Comparison of ENCODE assay signal across 20 cellular contexts in the genomic region with DNA sequence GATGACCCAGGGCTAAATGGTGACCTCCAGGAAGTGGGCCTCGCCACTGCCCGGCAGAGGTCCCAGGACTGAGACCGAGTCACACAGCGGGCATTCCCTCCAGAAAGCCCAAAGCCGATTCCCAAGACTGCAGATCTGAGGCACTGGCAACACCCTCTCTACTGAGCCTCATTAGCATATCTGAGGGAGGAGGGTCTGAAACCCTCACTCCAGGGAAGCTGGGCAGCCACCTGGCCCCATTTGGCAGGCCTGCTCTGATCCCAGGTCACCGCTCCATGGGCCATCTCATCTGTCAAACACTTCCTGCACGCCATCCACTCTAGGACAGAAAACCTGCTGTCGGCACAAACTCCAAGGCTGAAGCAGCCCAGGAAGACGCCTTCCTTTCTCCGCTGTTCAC. TPM values are rescaled to one million over a fixed set of nuclear protein-coding genes. Genes with fewer than 3 reads are reported as not detected.
DNase-seq lines count a peak whose midpoint lies in the region; ATAC-seq and TF ChIP-seq lines count a peak whose summit lies in the region.
"Had no signal": no experiment of that assay in that cellular context is flagged by ENCODE, and none has a peak within 500 bp of the region (broad histone marks: within the 10 kb centered on the region; RNA-seq: fewer than 3 reads in every experiment).

No MANE protein-coding gene starts in this region.

- H3K4me2 ChIP-seq in neural progenitor cell = peak overlapping the region; percentile 53
- H3K4me2 ChIP-seq: hepatocyte had no signal

- H3K4me3 ChIP-seq in neural progenitor cell = no peak overlapping the region
- H3K4me3 ChIP-seq: ascending aorta, hepatocyte, SJCRH30 had no signal

- H3K27me3 Mint-ChIP-seq in neural progenitor cell (ENCODE audit: insufficient read depth, low read depth) = peaks cover 10% of the 10 kb centered on the region
- H3K27me3 Mint-ChIP-seq in activated naive CD8-positive, alpha-beta T cell treated with anti-CD3 and anti-CD28 coated beads, Interleukin-2, amount 50 U/mL, for 24 hours = no peaks in the 10 kb centered on the region
- H3K27me3 Mint-ChIP-seq in activated naive CD8-positive, alpha-beta T cell treated with anti-CD3 and anti-CD28 coated beads for 36 hours = peaks cover 3% of the 10 kb centered on the region
- no peaks in the 10 kb centered on the region for H3K27me3 Mint-ChIP-seq in T-cell

- no peaks in the 10 kb centered on the region for H3K9me3 ChIP-seq in neural progenitor cell (ENCODE audit: low read depth)
- H3K9me3 ChIP-seq: ascending aorta, SJCRH30 had no signal

- peaks cover 32% of the 10 kb centered on the region for H3K4me1 Mint-ChIP-seq in neural progenitor cell
- peaks cover 33% of the 10 kb centered on the region for H3K4me1 Mint-ChIP-seq in activated naive CD8-positive, alpha-beta T cell treated with anti-CD3 and anti-CD28 coated beads, Interleukin-2, amount 50 U/mL, for 24 hours
- H3K4me1 Mint-ChIP-seq in activated naive CD8-positive, alpha-beta T cell treated with anti-CD3 and anti-CD28 coated beads for 36 hours = peaks cover 32% of the 10 kb centered on the region
- peaks cover 39 to 44% (median 40%) of the 10 kb centered on the region in 3 donors for H3K4me1 Mint-ChIP-seq in T-cell

- H3K27ac Mint-ChIP-seq in neural progenitor cell (no peak overlapping the region), T-cell (no peak overlapping the region)
- no peak overlapping the region for H3K27ac Mint-ChIP-seq in activated naive CD8-positive, alpha-beta T cell treated with anti-CD3 and anti-CD28 coated beads, Interleukin-2, amount 50 U/mL, for 24 hours
- no peak overlapping the region for H3K27ac Mint-ChIP-seq in activated naive CD8-positive, alpha-beta T cell treated with anti-CD3 and anti-CD28 coated beads for 36 hours
- H3K27ac Mint-ChIP-seq: activated CD8-positive, alpha-beta memory T cell treated with anti-CD3 and anti-CD28 coated beads, Interleukin-2, amount 10 ng/mL, durations not matched to agents 7 days and 5 days; stimulated activated memory B cell treated with anti-CD40 and anti-IgM and Interleukin-4, amounts not matched to agents 10 μg/mL and 1 μg/mL and 100 μg/mL, for 72 hours had no signal

- H3K27me3 ChIP-seq in neural progenitor cell = no peaks in the 10 kb centered on the region
- H3K27me3 ChIP-seq: ascending aorta, hepatocyte had no signal

- no peak overlapping the region for H3K9ac ChIP-seq in neural progenitor cell

- no peaks in the 10 kb centered on the region for H3K9me3 Mint-ChIP-seq in neural progenitor cell
- H3K9me3 Mint-ChIP-seq in activated naive CD8-positive, alpha-beta T cell treated with anti-CD3 and anti-CD28 coated beads, Interleukin-2, amount 50 U/mL, for 24 hours = no peaks in the 10 kb centered on the region
- H3K9me3 Mint-ChIP-seq in activated naive CD8-positive, alpha-beta T cell treated with anti-CD3 and anti-CD28 coated beads for 36 hours = no peaks in the 10 kb centered on the region
- H3K9me3 Mint-ChIP-seq in T-cell = no peaks in the 10 kb centered on the region
- H3K9me3 Mint-ChIP-seq: stimulated activated memory B cell treated with anti-CD40 and anti-IgM and Interleukin-4, amounts not matched to agents 10 μg/mL and 1 μg/mL and 100 μg/mL, for 72 hours had no signal

- H3K79me2 ChIP-seq in neural progenitor cell (ENCODE audit: low read depth) = no peaks in the 10 kb centered on the region
- H3K79me2 ChIP-seq: hepatocyte had no signal

- peak; percentile 22 for DNase-seq in NCI-H2029 (lab: John Stamatoyannopoulos, UW)
- DNase-seq in NCI-H2029 treated with DMSO at 0.1 percent for 48 hours (lab: John Stamatoyannopoulos, UW) = no peak
- peak; percentile 63 for DNase-seq in NCI-H146 treated with DMSO at 0.1 percent for 48 hours (lab: John Stamatoyannopoulos, UW; ENCODE audit: unreplicated experiment)
- peak; percentile 93 for DNase-seq in cerebellar cortex (ENCODE audit: low spot score)
- DNase-seq in neural progenitor cell (ENCODE audit: low spot score) = peak; percentile 67
- no peak for DNase-seq in activated naive CD8-positive, alpha-beta T cell treated with anti-CD3 and anti-CD28 coated beads, Interleukin-2, amount 50 U/mL, for 24 hours
- DNase-seq in activated naive CD8-positive, alpha-beta T cell treated with anti-CD3 and anti-CD28 coated beads for 36 hours = no peak
- no peak for DNase-seq in T-cell
- DNase-seq: activated CD8-positive, alpha-beta memory T cell treated with anti-CD3 and anti-CD28 coated beads, Interleukin-2, amount 10 ng/mL, durations not matched to agents 7 days and 5 days; activated gamma-delta T cell treated with Interleukin-2 at 50 U/mL for 16 hours; kidney glomerular epithelial cell; NCI-H1105; PC-3; SJCRH30 had no signal

- CTCF ChIA-PET in T-cell (lab: Charles Lee) = interaction anchor here in 1 of 2 donors (1.6 kb wide), 1 partner anchor 100 kb away, joined by 6 read pairs; a partner anchor contains a TSS

- no peak overlapping the region for H2AFZ ChIP-seq in neural progenitor cell (replicated peaks)
- H2AFZ ChIP-seq: hepatocyte had no signal

- peaks cover 11% of the 10 kb centered on the region for H3F3A ChIP-seq in neural progenitor cell (ENCODE audit: low read depth)

- no peak overlapping the region for H3K27ac ChIP-seq in neural progenitor cell
- H3K27ac ChIP-seq: ascending aorta, hepatocyte, SJCRH30 had no signal

- H3K36me3 Mint-ChIP-seq in neural progenitor cell (no peaks in the 10 kb centered on the region), T-cell (no peaks in the 10 kb centered on the region)
- no peaks in the 10 kb centered on the region for H3K36me3 Mint-ChIP-seq in activated naive CD8-positive, alpha-beta T cell treated with anti-CD3 and anti-CD28 coated beads, Interleukin-2, amount 50 U/mL, for 24 hours (ENCODE audit: low read depth)
- H3K36me3 Mint-ChIP-seq in activated naive CD8-positive, alpha-beta T cell treated with anti-CD3 and anti-CD28 coated beads for 36 hours = no peaks in the 10 kb centered on the region
- H3K36me3 Mint-ChIP-seq: activated CD8-positive, alpha-beta memory T cell treated with anti-CD3 and anti-CD28 coated beads, Interleukin-2, amount 10 ng/mL, durations not matched to agents 7 days and 5 days; stimulated activated memory B cell treated with anti-CD40 and anti-IgM and Interleukin-4, amounts not matched to agents 10 μg/mL and 1 μg/mL and 100 μg/mL, for 72 hours had no signal

- TF ChIP-seq CTCF in neural progenitor cell (IDR thresholded peaks at IDR 0.05) = no peak

- H4K20me1 ChIP-seq in neural progenitor cell (ENCODE audit: low read depth) = no peaks in the 10 kb centered on the region

- ATAC-seq in activated naive CD8-positive, alpha-beta T cell treated with anti-CD3 and anti-CD28 coated beads, Interleukin-2, amount 50 U/mL, for 24 hours = no peak
- ATAC-seq in T-cell (replicated peaks in 1 of 4) = no peak
- ATAC-seq: activated CD4-positive, CD25-positive, alpha-beta regulatory T cell treated with anti-CD3 and anti-CD28 coated beads, Interleukin-2, amount 50 U/mL, for 24 hours; activated CD8-positive, alpha-beta memory T cell treated with anti-CD3 and anti-CD28 coated beads, Interleukin-2, amount 10 ng/mL, durations not matched to agents 7 days and 5 days; PC-3; stimulated activated memory B cell treated with anti-CD40 and anti-IgM and Interleukin-4, amounts not matched to agents 10 μg/mL and 1 μg/mL and 100 μg/mL, for 72 hours had no signal

- POLR2A ChIA-PET in T-cell (lab: Charles Lee) = interaction anchor here in 1 of 2 donors (0.7 kb wide), 1 partner anchor 35 kb away, joined by 3 read pairs; no protein-coding TSS in a partner anchor

- no peaks in the 10 kb centered on the region for H3K36me3 ChIP-seq in neural progenitor cell
- H3K36me3 ChIP-seq: ascending aorta, SJCRH30 had no signal

- H3K4me3 Mint-ChIP-seq in neural progenitor cell = no peak overlapping the region
- H3K4me3 Mint-ChIP-seq in activated naive CD8-positive, alpha-beta T cell treated with anti-CD3 and anti-CD28 coated beads, Interleukin-2, amount 50 U/mL, for 24 hours = no peak overlapping the region
- H3K4me3 Mint-ChIP-seq in activated naive CD8-positive, alpha-beta T cell treated with anti-CD3 and anti-CD28 coated beads for 36 hours = no peak overlapping the region
- H3K4me3 Mint-ChIP-seq in T-cell = no peak overlapping the region
- H3K4me3 Mint-ChIP-seq: activated CD8-positive, alpha-beta memory T cell treated with anti-CD3 and anti-CD28 coated beads, Interleukin-2, amount 10 ng/mL, durations not matched to agents 7 days and 5 days; stimulated activated memory B cell treated with anti-CD40 and anti-IgM and Interleukin-4, amounts not matched to agents 10 μg/mL and 1 μg/mL and 100 μg/mL, for 72 hours had no signal

- H3K4me1 ChIP-seq in neural progenitor cell = peaks cover 11% of the 10 kb centered on the region
- H3K4me1 ChIP-seq: SJCRH30 had no signal

RNA-seq across cellular contexts. Expression of a gene that starts 29.1 kb away (rescaled TPM):
- not detected in 2 replicates for total RNA-seq in neural progenitor cell (ENCODE audit: low replicate concordance)
- total RNA-seq in activated naive CD8-positive, alpha-beta T cell treated with anti-CD3 and anti-CD28 coated beads for 36 hours = under 1 TPM; 0.28 to 0.47 TPM
- 1 to 10 TPM in 4 of 5 donors, under 1 TPM in 1; 0.86 to 1.7 (median 1.2) TPM for total RNA-seq in T-cell
- total RNA-seq: A172; activated CD8-positive, alpha-beta memory T cell treated with anti-CD3 and anti-CD28 coated beads, Interleukin-2, amount 10 ng/mL, durations not matched to agents 7 days and 5 days; ascending aorta; hepatocyte; NCI-H460; PC-3 had no signal

Comparison
In these comparisons a context has a peak if more than half of its experiments do, and no peak if none do; other contexts are left out.
1. DNase-seq: peak in NCI-H2029 (single experiment), NCI-H146 treated with DMSO at 0.1 percent for 48 hours (single experiment), cerebellar cortex (single experiment) and neural progenitor cell (single experiment); none in NCI-H2029 treated with DMSO at 0.1 percent for 48 hours (single experiment), activated naive CD8-positive, alpha-beta T cell treated with anti-CD3 and anti-CD28 coated beads, Interleukin-2, amount 50 U/mL, for 24 hours (single experiment), activated naive CD8-positive, alpha-beta T cell treated with anti-CD3 and anti-CD28 coated beads for 36 hours (single experiment) and T-cell (0 of 34).